18 cellular contexts compared by ENCODE assay signal in genomic region chr10:119427263-119427864, GRCh38.
DNase-seq lines count a peak whose midpoint lies in the region; ATAC-seq, FAIRE-seq and TF ChIP-seq lines count a peak whose summit lies in the region.
"Had no signal": no experiment of that assay in that cellular context is flagged by ENCODE, and none has a peak within 500 bp of the region (broad histone marks: within the 10 kb centered on the region; RNA-seq: fewer than 3 reads in every experiment).

No MANE protein-coding gene starts in this region.

- no peak overlapping the region for H2AFZ ChIP-seq in neuronal stem cell (ENCODE audit: low read length)

- H3K4me3 ChIP-seq in BLaER1 (no peak overlapping the region), neuronal stem cell (ENCODE audit: low read length in 2 of 2) (peak overlapping the region in 1 of 2 donors; percentile 32)
- H3K4me3 ChIP-seq: BLaER1 treated with 17β-estradiol and CSF1 and Interleukin-3, amounts not matched to agents 10 nM and 100 nM; GM12878 had no signal

- H3K9me3 ChIP-seq in BLaER1 (no peaks in the 10 kb centered on the region), neuronal stem cell (replicated peaks in 1 of 2; ENCODE audit: control insufficient read depth in 2 of 2, insufficient read depth in 1 of 2, low read depth in 1 of 2, low read length in 2 of 2) (peaks cover 4 to 6% of the 10 kb centered on the region in 2 donors)

- DNase-seq in GM12892 (ENCODE audit: insufficient read length) (no peak), neuronal stem cell (ENCODE audit: low spot score) (no peak), NCI-H345 treated with DMSO at 0.1 percent for 48 hours (lab: John Stamatoyannopoulos, UW; ENCODE audit: unreplicated experiment) (no peak)
- no peak for DNase-seq in stimulated activated CD4-positive, alpha-beta T cell treated with anti-CD3 and anti-CD28 coated beads, Interleukin-4, amount 100 ng/mL, for 24 hours
- DNase-seq: 8988T; Calu3; CD8-positive, alpha-beta T cell; DMS79 treated with DMSO at 0.1 percent for 48 hours; EL; GOT3; H9 had no signal

- TF ChIP-seq EP300 in Ishikawa (IDR thresholded peaks at IDR 0.05; ENCODE audit: borderline replicate concordance) = no peak

- no peak overlapping the region for H3K27ac ChIP-seq in BLaER1
- H3K27ac ChIP-seq in neuronal stem cell (replicated peaks; ENCODE audit: low read length) = no peak overlapping the region
- H3K27ac ChIP-seq: BLaER1 treated with 17β-estradiol and CSF1 and Interleukin-3, amounts not matched to agents 10 nM and 100 nM; KMS-11 had no signal

- H2BK15ac ChIP-seq in neuronal stem cell (ENCODE audit: low read length) = no peak overlapping the region

- no peak for TF ChIP-seq POLR2A in GM12892 (IDR thresholded peaks at IDR 0.05; ENCODE audit: low read depth, low read length)

- peak overlapping the region; percentile 25 for H3K14ac ChIP-seq in neuronal stem cell (ENCODE audit: low read length)

- no peak overlapping the region for H2BK5ac ChIP-seq in neuronal stem cell (ENCODE audit: low read length)

- WGBS in neuronal stem cell (ENCODE audit: extremely low coverage in 2 of 2, insufficient read length in 2 of 2, insufficient replicate concordance in 1 of 2), 2 donors = no CpG with 5 or more reads among the region's 8 CpGs

- H3K23ac ChIP-seq in neuronal stem cell (ENCODE audit: low read depth, low read length, poor library complexity) = peak overlapping the region; percentile 66

- H3K27me3 ChIP-seq in BLaER1 = no peaks in the 10 kb centered on the region
- H3K27me3 ChIP-seq in neuronal stem cell (ENCODE audit: control insufficient read depth in 3 of 3, insufficient read depth in 3 of 3, low read depth in 1 of 3, low read length in 3 of 3) = no peaks in the 10 kb centered on the region

- peaks cover 3% of the 10 kb centered on the region for H3K79me1 ChIP-seq in neuronal stem cell (ENCODE audit: low read depth, low read length)

- no peak overlapping the region for H4K8ac ChIP-seq in neuronal stem cell (ENCODE audit: low read depth, low read length)

- H3K4me2 ChIP-seq in BLaER1 (peak overlapping the region; percentile 80; the same call in 1 of the 2 replicates), neuronal stem cell (ENCODE audit: insufficient read depth, low read length, poor library complexity, severe bottlenecking) (no peak overlapping the region)
- H3K4me2 ChIP-seq: KMS-11 had no signal

- no peak overlapping the region for H3K4ac ChIP-seq in neuronal stem cell (ENCODE audit: low read length)

- H3K9ac ChIP-seq in BLaER1 = no peak overlapping the region
- peak overlapping the region; percentile 80 for H3K9ac ChIP-seq in neuronal stem cell (ENCODE audit: low read depth, low read length, poor library complexity)
- H3K9ac ChIP-seq: BLaER1 treated with 17β-estradiol and CSF1 and Interleukin-3, amounts not matched to agents 10 nM and 100 nM; KMS-11 had no signal

- TF ChIP-seq RAD21 in Ishikawa (IDR thresholded peaks at IDR 0.05; ENCODE audit: low read depth) = no peak

- no peak overlapping the region for H3K18ac ChIP-seq in neuronal stem cell (ENCODE audit: low read length)

- no peak overlapping the region for H2BK12ac ChIP-seq in neuronal stem cell (ENCODE audit: low read length)

- H3K36me3 ChIP-seq in BLaER1 = no peaks in the 10 kb centered on the region
- H3K36me3 ChIP-seq in neuronal stem cell (replicated peaks in 1 of 2; ENCODE audit: control insufficient read depth in 2 of 2, insufficient read depth in 2 of 2, low read length in 2 of 2) = peaks cover 19 to 20% of the 10 kb centered on the region in 2 donors
- H3K36me3 ChIP-seq: BLaER1 treated with 17β-estradiol and CSF1 and Interleukin-3, amounts not matched to agents 10 nM and 100 nM had no signal

- H3K4me1 ChIP-seq in BLaER1 = peaks cover 61% of the 10 kb centered on the region
- H3K4me1 ChIP-seq in neuronal stem cell (ENCODE audit: control insufficient read depth in 2 of 2, insufficient read depth in 1 of 2, low read depth in 1 of 2, low read length in 2 of 2) = peaks cover 0 to 1% of the 10 kb centered on the region in 2 donors

- H2BK120ac ChIP-seq in neuronal stem cell (ENCODE audit: low read depth, low read length) = no peak overlapping the region

- no peaks in the 10 kb centered on the region for H4K20me1 ChIP-seq in BLaER1

- H2AK5ac ChIP-seq in neuronal stem cell (ENCODE audit: low read depth, low read length) = no peak overlapping the region

- peak; percentile 17 for FAIRE-seq in GM12892 (lab: Jason Lieb, UNC)
- FAIRE-seq: GM12878, GM18507 had no signal

- no peak for ATAC-seq in GM21619 (IDR thresholded peaks at IDR 0.05; ENCODE audit: unreplicated experiment)
- ATAC-seq: CD8-positive, alpha-beta T cell; GM12878 had no signal

- no peak overlapping the region for H4K91ac ChIP-seq in neuronal stem cell (ENCODE audit: low read depth, low read length, poor library complexity)

TF ChIP-seq in Ishikawa, 13 proteins besides CTCF, POLR2A, EP300 and RAD21:
- TF ChIP-seq YY1 (IDR thresholded peaks at IDR 0.05; ENCODE audit: low read depth) = 0 out of 2 replicates have a peak, but pooled peaks have one; percentile 9
- TF ChIP-seq USF1 (IDR thresholded peaks at IDR 0.05) = no peak
TF ChIP-seq in Ishikawa: peak in this region for 1.
